Comparison of ENCODE assay signal across 1 cellular context in the genomic region with DNA sequence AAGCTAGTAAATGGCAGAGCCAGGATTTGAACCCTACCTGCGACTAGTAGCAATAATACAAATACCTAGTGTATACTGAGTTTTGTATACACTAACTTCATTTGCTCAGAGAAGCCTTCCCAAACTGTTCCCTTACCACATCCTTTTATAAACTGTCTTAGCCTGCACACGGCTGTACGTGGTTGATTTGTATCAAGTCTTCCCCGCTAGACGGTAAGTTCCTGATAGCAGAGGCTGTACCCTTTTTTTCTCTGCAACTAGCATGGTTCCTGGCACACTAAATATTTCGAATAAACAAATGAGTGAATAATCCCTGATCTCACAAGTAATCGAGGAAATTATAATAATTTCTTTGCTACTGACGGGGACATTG.
TF ChIP-seq lines count a peak whose summit lies in the region.

No MANE protein-coding gene starts in this region.

TF ChIP-seq in H1, 55 proteins besides CTCF, POLR2A, EP300 and RAD21:
- TF ChIP-seq TBP (IDR thresholded peaks at IDR 0.05; ENCODE audit: low read depth, low read length) (no peak), GTF2F1 (IDR thresholded peaks at IDR 0.05; ENCODE audit: borderline replicate concordance, low read depth, low read length) (no peak), EGR1 (IDR thresholded peaks at IDR 0.05; ENCODE audit: borderline replicate concordance, low read depth, low read length) (no peak), RBBP5 (IDR thresholded peaks at IDR 0.05; ENCODE audit: borderline replicate concordance, low read depth, low read length) (no peak), SIRT6 (IDR thresholded peaks at IDR 0.05; ENCODE audit: low read length) (no peak), NANOG (IDR thresholded peaks at IDR 0.05; ENCODE audit: insufficient read depth, low read depth, low read length, poor library complexity, severe bottlenecking) (no peak), BRCA1 (IDR thresholded peaks at IDR 0.05; ENCODE audit: low read depth, low read length) (no peak), RNF2 (IDR thresholded peaks at IDR 0.05; ENCODE audit: borderline replicate concordance, low read depth, low read length, missing control alignments, poor library complexity, severe bottlenecking) (no peak), SP4 (IDR thresholded peaks at IDR 0.05; ENCODE audit: low read length) (no peak), ASH2L (IDR thresholded peaks at IDR 0.05; ENCODE audit: low read length) (no peak), RFX5 (IDR thresholded peaks at IDR 0.05; ENCODE audit: borderline replicate concordance, low read depth, low read length) (no peak), CHD1 (IDR thresholded peaks at IDR 0.05; ENCODE audit: low read depth, low read length) (no peak), POU5F1 (IDR thresholded peaks at IDR 0.05; ENCODE audit: low read depth, low read length) (no peak)
TF ChIP-seq in H1: peak in this region for 0.
